In genomic region chr1:37398096-37398495, GRCh38 we compare ENCODE assay signal across 3 cellular contexts.
"Had no signal": no experiment of that assay in that cellular context is flagged by ENCODE, and none has a peak within 500 bp of the region (broad histone marks: within the 10 kb centered on the region; RNA-seq: fewer than 3 reads in every experiment).

No MANE protein-coding gene starts in this region.

- ATAC-seq: GM12878 had no signal

- H3K4me3 ChIP-seq: GM12878 had no signal

- DNase-seq: GDM1, GF-D8 had no signal
